Comparison of ENCODE assay signal across 31 cellular contexts in the genomic region with DNA sequence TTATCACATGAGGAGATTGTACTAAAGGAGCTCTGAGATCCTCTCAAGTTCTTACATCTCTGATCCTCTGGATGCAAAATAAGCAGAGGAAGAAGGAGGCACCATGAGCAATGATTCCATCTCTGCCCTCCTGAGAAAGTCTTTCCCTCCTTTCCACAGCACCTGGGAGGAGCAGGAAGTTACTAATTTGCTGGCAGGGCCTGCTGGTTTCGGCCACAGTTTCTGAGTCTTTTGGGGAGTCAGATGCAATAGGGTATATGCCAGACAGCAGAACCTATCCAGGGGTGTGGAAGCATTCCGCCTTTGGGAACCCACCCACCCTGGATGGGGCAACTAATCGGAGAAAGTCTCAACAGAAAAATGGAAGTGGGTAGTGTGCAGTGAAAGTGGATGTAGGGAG. TPM values are rescaled to one million over a fixed set of nuclear protein-coding genes. Genes with fewer than 3 reads are reported as not detected.
DNase-seq lines count a peak whose midpoint lies in the region; ATAC-seq and TF ChIP-seq lines count a peak whose summit lies in the region.
"Had no signal": no experiment of that assay in that cellular context is flagged by ENCODE, and none has a peak within 500 bp of the region (broad histone marks: within the 10 kb centered on the region; RNA-seq: fewer than 3 reads in every experiment).

No MANE protein-coding gene starts in this region.

- H4K5ac ChIP-seq in H9 (ENCODE audit: insufficient read length, low read depth, low read length): no peak overlapping the region

- H3K18ac ChIP-seq in H9 (ENCODE audit: insufficient read length, low read depth, low read length): no peak overlapping the region

- H3K4me3 ChIP-seq in BLaER1 (no peak overlapping the region), PC-3 (ENCODE audit: low read length) (no peak overlapping the region)
- H3K4me3 ChIP-seq: gastrocnemius medialis, transverse colon had no signal

- CTCF ChIA-PET in PC-3 (lab: Charles Lee): interaction anchor here (0.6 to 1.0 kb wide), 2 partner anchors 39 to 135 kb away, joined by 3 to 4 read pairs; partner anchors contain the start of gene SPTSSB

- H3K79me2 ChIP-seq in H9 (ENCODE audit: insufficient read depth, low read length) (no peaks in the 10 kb centered on the region), PC-3 (ENCODE audit: low read length) (no peaks in the 10 kb centered on the region)

- peaks cover 0 to 3% of the 10 kb centered on the region in 2 experiments; a peak in 2 of 5 replicates for H3K9me3 Mint-ChIP-seq in H9
- no peaks in the 10 kb centered on the region for H3K9me3 Mint-ChIP-seq in activated T-helper 17 cell treated with anti-CD3 and anti-CD28 coated beads, Interleukin-2, amount 50 U/mL, for 72 hours
- H3K9me3 Mint-ChIP-seq: activated CD4-positive, alpha-beta memory T cell treated with anti-CD3 and anti-CD28 coated beads for 36 hours; activated naive CD4-positive, alpha-beta T cell treated with anti-CD3 and anti-CD28 coated beads for 36 hours; activated T-helper 1 cell treated with anti-CD3 and anti-CD28 coated beads, Interleukin-12 subunit alpha, Interleukin-12 subunit beta, Interleukin-2, Interleukin-4 antibody, amounts not matched to agents 30 ng/mL and 10 ng/mL and 1 ng/mL, durations not matched to agents 14 hours and 24 hours and 36 hours; endodermal cell; nephron; stimulated activated effector memory CD8-positive, alpha-beta T cell treated with anti-CD3 and anti-CD28 coated beads, Interleukin-12 subunit alpha, Interleukin-12 subunit beta, amount 100 ng/mL, for 72 hours had no signal

- no peak overlapping the region for H2BK15ac ChIP-seq in H9 (ENCODE audit: low read depth, low read length)

- no peak for DNase-seq in H9
- DNase-seq in PC-3: peak; percentile 86
- peak; percentile 79 for DNase-seq in epithelial cell of prostate (ENCODE audit: low read depth, low spot score)
- DNase-seq in SIG-M5 treated with dmso at 0.1 percent for 504 hours (lab: John Stamatoyannopoulos, UW; ENCODE audit: unreplicated experiment): no peak
- DNase-seq in NCI-H187 treated with DMSO at 0.1 percent for 48 hours (lab: John Stamatoyannopoulos, UW): no peak
- no peak for DNase-seq in globus pallidus (ENCODE audit: low spot score)
- DNase-seq: activated CD4-positive, alpha-beta memory T cell treated with anti-CD3 and anti-CD28 coated beads for 36 hours; activated CD4-positive, alpha-beta T cell treated with anti-CD3 and anti-CD28 coated beads for 1 hour; activated naive CD4-positive, alpha-beta T cell treated with anti-CD3 and anti-CD28 coated beads for 36 hours; dermis blood vessel endothelial cell; endodermal cell; gastrocnemius medialis; Karpas-422; NCI-H1436 treated with DMSO at 0.1 percent for 48 hours; NCI-H446; transverse colon had no signal

- no peak overlapping the region for H4K91ac ChIP-seq in H9 (ENCODE audit: insufficient read length, low read depth, low read length)

- H2BK5ac ChIP-seq in H9 (ENCODE audit: insufficient read length, low read length): no peak overlapping the region

- H3K4me1 ChIP-seq in BLaER1 (peaks cover 28% of the 10 kb centered on the region), H9 (ENCODE audit: insufficient read depth, low read length) (no peaks in the 10 kb centered on the region; the same call in 1 of the 2 replicates), PC-3 (ENCODE audit: insufficient read depth, low read length) (peaks cover 90% of the 10 kb centered on the region)

- no peak overlapping the region for H3K4me3 Mint-ChIP-seq in H9
- H3K4me3 Mint-ChIP-seq in activated T-helper 17 cell treated with anti-CD3 and anti-CD28 coated beads, Interleukin-2, amount 50 U/mL, for 72 hours: no peak overlapping the region
- H3K4me3 Mint-ChIP-seq: activated CD4-positive, alpha-beta memory T cell treated with anti-CD3 and anti-CD28 coated beads for 36 hours; activated naive CD4-positive, alpha-beta T cell treated with anti-CD3 and anti-CD28 coated beads for 36 hours; activated T-helper 1 cell treated with anti-CD3 and anti-CD28 coated beads, Interleukin-12 subunit alpha, Interleukin-12 subunit beta, Interleukin-2, Interleukin-4 antibody, amounts not matched to agents 30 ng/mL and 10 ng/mL and 1 ng/mL, durations not matched to agents 14 hours and 24 hours and 36 hours; B cell; endodermal cell; nephron; stimulated activated effector memory CD8-positive, alpha-beta T cell treated with anti-CD3 and anti-CD28 coated beads, Interleukin-12 subunit alpha, Interleukin-12 subunit beta, amount 100 ng/mL, for 72 hours had no signal

- H3K9ac ChIP-seq in BLaER1 (0 out of 2 replicates have a peak overlapping the region, but pooled peaks have one; percentile 30), H9 (ENCODE audit: extremely low read depth, insufficient read length, low read length) (no peak overlapping the region), PC-3 (ENCODE audit: low read length) (peak overlapping the region; percentile 98)

- H3K36me3 ChIP-seq in BLaER1 (no peaks in the 10 kb centered on the region), PC-3 (ENCODE audit: low read depth, low read length) (no peaks in the 10 kb centered on the region)
- H3K36me3 ChIP-seq: gastrocnemius medialis, transverse colon had no signal

- intact Hi-C loops in PC-3 (cut with micrococcal nuclease): loop anchor here (1.0 to 5.0 kb wide), 6 partner anchors 13 to 313 kb away; partner anchors contain the start of gene NMD3

- no peak overlapping the region for H3K4ac ChIP-seq in H9 (ENCODE audit: low read depth, low read length)

- no peaks in the 10 kb centered on the region for H4K20me1 ChIP-seq in BLaER1
- H4K20me1 ChIP-seq in H9 (ENCODE audit: control insufficient read depth, insufficient read depth, insufficient read length): no peaks in the 10 kb centered on the region
- H4K20me1 ChIP-seq in PC-3 (ENCODE audit: low read length): no peaks in the 10 kb centered on the region

- no peaks in the 10 kb centered on the region for H3K23me2 ChIP-seq in H9 (ENCODE audit: insufficient read length, low read depth, low read length, poor library complexity, severe bottlenecking)

- peaks cover 22% of the 10 kb centered on the region for H3F3A ChIP-seq in PC-3 (ENCODE audit: low read length, unreplicated experiment)

- H3K27ac ChIP-seq in BLaER1: no peak overlapping the region
- no peak overlapping the region for H3K27ac ChIP-seq in H9 (ENCODE audit: insufficient read length, low read depth, low read length)
- H3K27ac ChIP-seq in PC-3 (ENCODE audit: low read length): peak overlapping the region; percentile 98
- H3K27ac ChIP-seq in epithelial cell of prostate: peak overlapping the region; percentile 90
- H3K27ac ChIP-seq: gastrocnemius medialis, HL-60, transverse colon had no signal

- WGBS in H9 (ENCODE audit: extremely low coverage, insufficient read length, low lambda C conversion rate): no CpG with 5 or more reads among the region's 3 CpGs

- no peak overlapping the region for H2AK5ac ChIP-seq in H9 (ENCODE audit: insufficient read length, low read length)

- no peak for TF ChIP-seq CTCF in H9 (conservative IDR thresholded peaks at IDR 0.05)
- no peak for TF ChIP-seq CTCF in PC-3 (conservative IDR thresholded peaks at IDR 0.05; ENCODE audit: low read depth, low read length)

- peak overlapping the region in 2 of 3 experiments; percentile 45 to 62; a peak in 2 of 7 replicates for H3K27ac Mint-ChIP-seq in H9
- H3K27ac Mint-ChIP-seq in activated T-helper 17 cell treated with anti-CD3 and anti-CD28 coated beads, Interleukin-2, amount 50 U/mL, for 72 hours: no peak overlapping the region
- H3K27ac Mint-ChIP-seq: activated CD4-positive, alpha-beta memory T cell treated with anti-CD3 and anti-CD28 coated beads for 36 hours; activated naive CD4-positive, alpha-beta T cell treated with anti-CD3 and anti-CD28 coated beads for 36 hours; activated T-helper 1 cell treated with anti-CD3 and anti-CD28 coated beads, Interleukin-12 subunit alpha, Interleukin-12 subunit beta, Interleukin-2, Interleukin-4 antibody, amounts not matched to agents 30 ng/mL and 10 ng/mL and 1 ng/mL, durations not matched to agents 14 hours and 24 hours and 36 hours; B cell; endodermal cell; stimulated activated effector memory CD8-positive, alpha-beta T cell treated with anti-CD3 and anti-CD28 coated beads, Interleukin-12 subunit alpha, Interleukin-12 subunit beta, amount 100 ng/mL, for 72 hours had no signal

- H3K14ac ChIP-seq in H9 (ENCODE audit: insufficient read depth, low read length): no peak overlapping the region

- peaks cover 8% of the 10 kb centered on the region; the same call in 1 of the 2 replicates for H3K9me3 ChIP-seq in BLaER1
- no peaks in the 10 kb centered on the region for H3K9me3 ChIP-seq in H9 (ENCODE audit: control insufficient read depth, low read depth, low read length)
- H3K9me3 ChIP-seq in PC-3 (ENCODE audit: low read length): no peaks in the 10 kb centered on the region
- H3K9me3 ChIP-seq: gastrocnemius medialis, transverse colon had no signal

- H3K9me2 ChIP-seq in PC-3 (replicated peaks; ENCODE audit: low read length): no peaks in the 10 kb centered on the region

- no TSS peak for BruUV-seq in PC-3 (replicated peaks; lab: Mats Ljungman, UMichigan)

- no peak overlapping the region for H2BK120ac ChIP-seq in H9 (ENCODE audit: low read depth, low read length, poor library complexity, severe bottlenecking)

- POLR2A ChIA-PET in PC-3 (lab: Charles Lee; ENCODE audit: unreplicated experiment): interaction anchor here (0.5 to 0.6 kb wide), 2 partner anchors 91 to 440 kb away, joined by 3 to 5 read pairs; no protein-coding TSS in a partner anchor

- H3K56ac ChIP-seq in H9 (ENCODE audit: insufficient read length, low read depth, low read length): no peak overlapping the region

- no peaks in the 10 kb centered on the region for H3K27me3 ChIP-seq in BLaER1
- H3K27me3 ChIP-seq in H9 (ENCODE audit: insufficient read depth, low read length): no peaks in the 10 kb centered on the region
- H3K27me3 ChIP-seq in PC-3 (ENCODE audit: low read length): no peaks in the 10 kb centered on the region
- H3K27me3 ChIP-seq: gastrocnemius medialis, transverse colon had no signal

- no peak overlapping the region for H2BK20ac ChIP-seq in H9 (ENCODE audit: low read depth, low read length, poor library complexity, severe bottlenecking)

- H3K36me3 Mint-ChIP-seq in H9 (ENCODE audit: insufficient read depth in 1 of 3, low read depth in 3 of 3): peaks cover 0 to 3% (median 0%) of the 10 kb centered on the region in 3 experiments; a peak in 3 of 7 replicates
- no peaks in the 10 kb centered on the region for H3K36me3 Mint-ChIP-seq in activated T-helper 17 cell treated with anti-CD3 and anti-CD28 coated beads, Interleukin-2, amount 50 U/mL, for 72 hours (ENCODE audit: low read depth)
- H3K36me3 Mint-ChIP-seq: activated CD4-positive, alpha-beta memory T cell treated with anti-CD3 and anti-CD28 coated beads for 36 hours; stimulated activated effector memory CD8-positive, alpha-beta T cell treated with anti-CD3 and anti-CD28 coated beads, Interleukin-12 subunit alpha, Interleukin-12 subunit beta, amount 100 ng/mL, for 72 hours had no signal

- no peak overlapping the region for H2AFZ ChIP-seq in H9 (ENCODE audit: low read length)
- H2AFZ ChIP-seq in PC-3 (ENCODE audit: low read length): no peak overlapping the region

- H3K27me3 Mint-ChIP-seq in H9 (ENCODE audit: low read depth): no peaks in the 10 kb centered on the region
- peaks cover 5% of the 10 kb centered on the region for H3K27me3 Mint-ChIP-seq in activated T-helper 17 cell treated with anti-CD3 and anti-CD28 coated beads, Interleukin-2, amount 50 U/mL, for 72 hours

- H3K4me1 Mint-ChIP-seq in H9: peaks cover 6 to 17% of the 10 kb centered on the region in 2 experiments; a peak in 3 of 4 replicates
- H3K4me1 Mint-ChIP-seq in activated T-helper 17 cell treated with anti-CD3 and anti-CD28 coated beads, Interleukin-2, amount 50 U/mL, for 72 hours: peaks cover 14% of the 10 kb centered on the region
- H3K4me1 Mint-ChIP-seq: B cell had no signal

- no peak overlapping the region for H3K4me2 ChIP-seq in BLaER1
- no peak overlapping the region for H3K4me2 ChIP-seq in H9 (ENCODE audit: insufficient read depth, insufficient read length, low read length)
- H3K4me2 ChIP-seq in PC-3 (ENCODE audit: low read length): peak overlapping the region; percentile 41

- H2BK12ac ChIP-seq in H9 (ENCODE audit: insufficient read length, low read depth, low read length): no peak overlapping the region

- H3T11ph ChIP-seq in H9 (ENCODE audit: low read length): no peak overlapping the region

- no peaks in the 10 kb centered on the region for H3K79me1 ChIP-seq in H9 (ENCODE audit: insufficient read depth, low read depth, low read length, poor library complexity, severe bottlenecking)

- no peak overlapping the region for H3K23ac ChIP-seq in H9 (ENCODE audit: insufficient read length, low read depth, low read length)

- peak; percentile 6 for ATAC-seq in PC-3
- ATAC-seq in activated T-helper 17 cell treated with anti-CD3 and anti-CD28 coated beads, Interleukin-2, amount 50 U/mL, for 72 hours (replicated peaks): no peak
- ATAC-seq: gastrocnemius medialis; Right ventricle myocardium inferior; stimulated activated effector memory CD8-positive, alpha-beta T cell treated with anti-CD3 and anti-CD28 coated beads, Interleukin-12 subunit alpha, Interleukin-12 subunit beta, amount 100 ng/mL, for 72 hours had no signal

- no peak overlapping the region for H4K8ac ChIP-seq in H9 (replicated peaks; ENCODE audit: insufficient read length, low read depth, low read length)

RNA-seq across cellular contexts. Expression of gene SPTSSB, which starts 38.5 kb away (rescaled TPM):
- total RNA-seq in H9 (2021) (1.4 and 3.5 TPM in 2 replicates), PC-3 (2014; rRNA removed) (78.0 and 144 TPM in 2 replicates)
- not detected for total RNA-seq in activated T-helper 17 cell treated with anti-CD3 and anti-CD28 coated beads, Interleukin-2, amount 50 U/mL, for 72 hours
- total RNA-seq: A673; activated CD4-positive, alpha-beta memory T cell treated with anti-CD3 and anti-CD28 coated beads for 36 hours; activated naive CD4-positive, alpha-beta T cell treated with anti-CD3 and anti-CD28 coated beads for 36 hours; activated T-helper 1 cell treated with anti-CD3 and anti-CD28 coated beads, Interleukin-12 subunit alpha, Interleukin-12 subunit beta, Interleukin-2, Interleukin-4 antibody, amounts not matched to agents 30 ng/mL and 10 ng/mL and 1 ng/mL, durations not matched to agents 14 hours and 24 hours and 36 hours; B cell; dermis blood vessel endothelial cell; G401; gastrocnemius medialis; lung microvascular endothelial cell; OCI-LY7; osteoblast; renal cortical epithelial cell; T-helper 2 cell treated with Interferon-gamma antibody and Interleukin-4, amounts not matched to agents 100 ng/mL and 5 ng/mL, for 36 hours had no signal

Comparison
In these comparisons a context has a peak if more than half of its experiments do, and no peak if none do; other contexts are left out.
1. H3K27ac ChIP-seq: peak in PC-3 (single experiment) and epithelial cell of prostate (single experiment); none in BLaER1 (single experiment) and H9 (single experiment).
2. DNase-seq: peak in PC-3 (single experiment) and epithelial cell of prostate (single experiment); none in H9 (single experiment), SIG-M5 treated with dmso at 0.1 percent for 504 hours (single experiment), NCI-H187 treated with DMSO at 0.1 percent for 48 hours (single experiment) and globus pallidus (single experiment).
3. RNA of gene SPTSSB, which starts 38.5 kb away (total RNA-seq): 78.0 to 144 TPM in PC-3; 1.4 to 3.5 TPM in H9 and not detected in activated T-helper 17 cell treated with anti-CD3 and anti-CD28 coated beads, Interleukin-2, amount 50 U/mL, for 72 hours; every median in the first group is over 10 times any median in the second.